In the genomic region with DNA sequence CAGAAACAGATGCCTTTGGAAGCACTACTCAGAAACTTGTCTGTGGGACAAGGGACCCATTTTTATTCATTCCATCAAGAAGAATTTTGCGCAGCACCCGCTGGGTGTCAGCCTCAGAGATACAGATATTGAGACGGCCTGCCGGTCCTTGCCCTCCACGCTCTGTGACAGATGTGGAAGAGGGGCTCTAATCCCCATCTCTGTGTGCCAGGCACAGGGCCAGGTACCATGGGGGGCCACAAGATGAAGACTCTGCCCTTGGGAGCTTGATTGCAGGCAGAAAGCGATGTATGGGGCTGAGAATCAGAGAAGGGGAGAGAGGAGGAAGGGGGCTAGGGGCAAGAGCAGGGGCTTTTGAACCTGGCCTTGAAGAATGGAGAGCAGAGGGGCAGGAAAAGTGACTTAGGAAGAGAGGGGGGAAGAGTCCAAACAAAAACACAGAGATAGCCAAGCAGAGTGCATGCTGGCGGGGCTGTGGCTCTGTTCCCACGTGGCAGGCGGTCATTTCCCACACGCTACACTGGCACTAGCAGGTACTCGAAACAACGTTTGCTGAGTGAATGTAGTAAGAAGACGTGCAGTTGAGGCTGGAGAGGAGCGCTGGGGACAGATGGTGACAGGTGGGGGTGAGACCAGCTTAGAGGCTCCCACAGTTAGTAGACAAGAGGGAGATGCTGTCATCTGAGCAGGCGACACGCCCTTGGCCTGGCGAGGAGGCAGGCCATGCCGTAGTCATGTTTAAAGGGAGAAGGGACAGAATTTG, we compare ENCODE assay signal across 21 cellular contexts.
A peak's percentile ranks its signal among the peaks of the same experiment; 100 is the strongest.
DNase-seq lines count a peak whose midpoint lies in the region; ATAC-seq, FAIRE-seq and TF ChIP-seq lines count a peak whose summit lies in the region.
"Had no signal": no experiment of that assay in that cellular context is flagged by ENCODE, and none has a peak within 500 bp of the region (broad histone marks: within the 10 kb centered on the region; RNA-seq: fewer than 3 reads in every experiment).

No MANE protein-coding gene starts in this region.

- no peaks in the 10 kb centered on the region for H3K27me3 Mint-ChIP-seq in stimulated activated naive CD8-positive, alpha-beta T cell treated with anti-CD3 and anti-CD28 coated beads, Interleukin-15, amount 100 ng/mL, for 72 hours
- H3K27me3 Mint-ChIP-seq in T-helper 17 cell (no peaks in the 10 kb centered on the region), natural killer cell (ENCODE audit: low read depth in 2 of 2) (no peaks in the 10 kb centered on the region)
- H3K27me3 Mint-ChIP-seq: B cell; CD4-positive, alpha-beta T cell had no signal

- peaks cover 18% of the 10 kb centered on the region for H3K4me1 Mint-ChIP-seq in stimulated activated naive CD8-positive, alpha-beta T cell treated with anti-CD3 and anti-CD28 coated beads, Interleukin-15, amount 100 ng/mL, for 72 hours
- H3K4me1 Mint-ChIP-seq in T-helper 17 cell, result no peaks in the 10 kb centered on the region
- peaks cover 2 to 4% of the 10 kb centered on the region in 2 donors for H3K4me1 Mint-ChIP-seq in natural killer cell
- H3K4me1 Mint-ChIP-seq: B cell had no signal

- 67 to 68% methylated on average over 18 of the region's 18 CpGs for whole genome bisulfite sequencing in body of pancreas, 2 donors
- WGBS in pancreas, 2 donors, result 63 to 69% methylated on average over 18 of the region's 18 CpGs

- TF ChIP-seq CTCF in body of pancreas (IDR thresholded peaks at IDR 0.05) (no peak), pancreas (IDR thresholded peaks at IDR 0.05) (no peak), upper lobe of right lung (IDR thresholded peaks at IDR 0.05) (no peak), natural killer cell (IDR thresholded peaks at IDR 0.05) (no peak)

- DNase-seq in stimulated activated naive CD8-positive, alpha-beta T cell treated with anti-CD3 and anti-CD28 coated beads, Interleukin-15, amount 100 ng/mL, for 72 hours, result no peak
- no peak for DNase-seq in stimulated activated naive CD8-positive, alpha-beta T cell treated with anti-CD3 and anti-CD28 coated beads, Interleukin-15, Interleukin-2, amounts not matched to agents 100 U/mL and 50 U/mL, for 24 hours
- DNase-seq in body of pancreas (peak; percentile 45 to 72 (median 52)), pancreas (peak in 4 of 6 donors; percentile 38 to 78 (median 60)), upper lobe of right lung (peak; percentile 33), T-helper 17 cell (no peak), natural killer cell (no peak)
- DNase-seq: Caco-2; CD4-positive, alpha-beta T cell; GF-D8; HFFc6; KBM-7; NCI-H187; NCI-H69; NK-92 treated with Interleukin-12 subunit alpha and Interleukin-12 subunit beta, amount 100 ng/mL, for 24 hours had no signal

- no peak for FAIRE-seq in pancreas (lab: Jason Lieb, UNC)
- FAIRE-seq: GM12891, GM18507, H54 had no signal

- no peaks in the 10 kb centered on the region for H3K9me3 Mint-ChIP-seq in stimulated activated naive CD8-positive, alpha-beta T cell treated with anti-CD3 and anti-CD28 coated beads, Interleukin-15, amount 100 ng/mL, for 72 hours
- no peaks in the 10 kb centered on the region for H3K9me3 Mint-ChIP-seq in natural killer cell
- H3K9me3 Mint-ChIP-seq: CD4-positive, alpha-beta T cell; HFFc6 had no signal

- TF ChIP-seq POLR2A in body of pancreas (IDR thresholded peaks at IDR 0.05), result no peak

- intact Hi-C loops in body of pancreas (cut with DNase I) (no loop called here), pancreas (cut with DNase I) (no loop called here), upper lobe of right lung (cut with DNase I) (no loop called here), natural killer cell (cut with micrococcal nuclease) (no loop called here)

- H3K4me1 ChIP-seq in body of pancreas (peaks cover 15% of the 10 kb centered on the region), pancreas (no peaks in the 10 kb centered on the region), upper lobe of right lung (no peaks in the 10 kb centered on the region)
- H3K4me1 ChIP-seq: Caco-2, Peyer's patch had no signal

- H3K27ac Mint-ChIP-seq in stimulated activated naive CD8-positive, alpha-beta T cell treated with anti-CD3 and anti-CD28 coated beads, Interleukin-15, amount 100 ng/mL, for 72 hours, result peak overlapping the region; percentile 2 to 92
- H3K27ac Mint-ChIP-seq in T-helper 17 cell, result no peak overlapping the region
- no peak overlapping the region for H3K27ac Mint-ChIP-seq in natural killer cell
- H3K27ac Mint-ChIP-seq: B cell; CD4-positive, alpha-beta T cell; HFFc6 had no signal

- H3K4me3 ChIP-seq in body of pancreas, result no peak overlapping the region
- H3K4me3 ChIP-seq in pancreas, result no peak overlapping the region
- H3K4me3 ChIP-seq in upper lobe of right lung, result no peak overlapping the region
- H3K4me3 ChIP-seq: Peyer's patch had no signal

- H3K9me3 ChIP-seq in body of pancreas, result no peaks in the 10 kb centered on the region
- H3K9me3 ChIP-seq in pancreas, result no peaks in the 10 kb centered on the region
- no peaks in the 10 kb centered on the region for H3K9me3 ChIP-seq in upper lobe of right lung
- no peaks in the 10 kb centered on the region for H3K9me3 ChIP-seq in T-helper 17 cell (ENCODE audit: control insufficient read depth, low read length, poor library complexity, severe bottlenecking)
- H3K9me3 ChIP-seq: Caco-2, Peyer's patch had no signal

- no peak for ATAC-seq in stimulated activated naive CD8-positive, alpha-beta T cell treated with anti-CD3 and anti-CD28 coated beads, Interleukin-15, amount 100 ng/mL, for 72 hours
- ATAC-seq in stimulated activated naive CD8-positive, alpha-beta T cell treated with anti-CD3 and anti-CD28 coated beads, Interleukin-15, Interleukin-2, amounts not matched to agents 100 U/mL and 50 U/mL, for 24 hours, result no peak
- ATAC-seq in body of pancreas, result no peak
- peak; percentile 67 to 87 (median 74) for ATAC-seq in pancreas
- ATAC-seq in upper lobe of right lung, result no peak
- ATAC-seq in GM19328 (IDR thresholded peaks at IDR 0.05; ENCODE audit: unreplicated experiment), result no peak
- ATAC-seq in T-helper 17 cell, result no peak
- no peak for ATAC-seq in natural killer cell

- H3K27ac ChIP-seq in body of pancreas (no peak overlapping the region), pancreas (no peak overlapping the region), upper lobe of right lung (no peak overlapping the region)
- H3K27ac ChIP-seq: Peyer's patch had no signal

- no peak overlapping the region for H3K4me3 Mint-ChIP-seq in stimulated activated naive CD8-positive, alpha-beta T cell treated with anti-CD3 and anti-CD28 coated beads, Interleukin-15, amount 100 ng/mL, for 72 hours
- H3K4me3 Mint-ChIP-seq in T-helper 17 cell, result no peak overlapping the region
- no peak overlapping the region for H3K4me3 Mint-ChIP-seq in natural killer cell
- H3K4me3 Mint-ChIP-seq: B cell; CD4-positive, alpha-beta T cell; HFFc6 had no signal

- H3K27me3 ChIP-seq in body of pancreas, result no peaks in the 10 kb centered on the region
- no peaks in the 10 kb centered on the region for H3K27me3 ChIP-seq in pancreas
- H3K27me3 ChIP-seq in upper lobe of right lung, result no peaks in the 10 kb centered on the region
- H3K27me3 ChIP-seq: Peyer's patch had no signal

- H3K36me3 Mint-ChIP-seq in T-helper 17 cell (ENCODE audit: low read depth) (peaks cover 7% of the 10 kb centered on the region), natural killer cell (no peaks in the 10 kb centered on the region)

- H3K36me3 ChIP-seq in body of pancreas (replicated peaks in 1 of 2; ENCODE audit: insufficient read depth in 1 of 2, low read depth in 2 of 2), result no peaks in the 10 kb centered on the region
- no peaks in the 10 kb centered on the region for H3K36me3 ChIP-seq in pancreas
- H3K36me3 ChIP-seq in upper lobe of right lung, result no peaks in the 10 kb centered on the region

Comparison
In these comparisons a context has a peak if more than half of its experiments do, and no peak if none do; other contexts are left out.
1. ATAC-seq: peak in pancreas (4 of 4); none in stimulated activated naive CD8-positive, alpha-beta T cell treated with anti-CD3 and anti-CD28 coated beads, Interleukin-15, amount 100 ng/mL, for 72 hours (single experiment), stimulated activated naive CD8-positive, alpha-beta T cell treated with anti-CD3 and anti-CD28 coated beads, Interleukin-15, Interleukin-2, amounts not matched to agents 100 U/mL and 50 U/mL, for 24 hours (single experiment), body of pancreas (single experiment), upper lobe of right lung (single experiment), GM19328 (single experiment), T-helper 17 cell (single experiment) and natural killer cell (0 of 3).
2. DNase-seq: peak in body of pancreas (4 of 4), pancreas (4 of 6) and upper lobe of right lung (single experiment); none in stimulated activated naive CD8-positive, alpha-beta T cell treated with anti-CD3 and anti-CD28 coated beads, Interleukin-15, amount 100 ng/mL, for 72 hours (0 of 2), stimulated activated naive CD8-positive, alpha-beta T cell treated with anti-CD3 and anti-CD28 coated beads, Interleukin-15, Interleukin-2, amounts not matched to agents 100 U/mL and 50 U/mL, for 24 hours (single experiment), T-helper 17 cell (0 of 3) and natural killer cell (single experiment).
3. H3K27ac Mint-ChIP-seq: peak in stimulated activated naive CD8-positive, alpha-beta T cell treated with anti-CD3 and anti-CD28 coated beads, Interleukin-15, amount 100 ng/mL, for 72 hours (2 of 2); none in T-helper 17 cell (single experiment) and natural killer cell (0 of 2).